In the genomic region with DNA sequence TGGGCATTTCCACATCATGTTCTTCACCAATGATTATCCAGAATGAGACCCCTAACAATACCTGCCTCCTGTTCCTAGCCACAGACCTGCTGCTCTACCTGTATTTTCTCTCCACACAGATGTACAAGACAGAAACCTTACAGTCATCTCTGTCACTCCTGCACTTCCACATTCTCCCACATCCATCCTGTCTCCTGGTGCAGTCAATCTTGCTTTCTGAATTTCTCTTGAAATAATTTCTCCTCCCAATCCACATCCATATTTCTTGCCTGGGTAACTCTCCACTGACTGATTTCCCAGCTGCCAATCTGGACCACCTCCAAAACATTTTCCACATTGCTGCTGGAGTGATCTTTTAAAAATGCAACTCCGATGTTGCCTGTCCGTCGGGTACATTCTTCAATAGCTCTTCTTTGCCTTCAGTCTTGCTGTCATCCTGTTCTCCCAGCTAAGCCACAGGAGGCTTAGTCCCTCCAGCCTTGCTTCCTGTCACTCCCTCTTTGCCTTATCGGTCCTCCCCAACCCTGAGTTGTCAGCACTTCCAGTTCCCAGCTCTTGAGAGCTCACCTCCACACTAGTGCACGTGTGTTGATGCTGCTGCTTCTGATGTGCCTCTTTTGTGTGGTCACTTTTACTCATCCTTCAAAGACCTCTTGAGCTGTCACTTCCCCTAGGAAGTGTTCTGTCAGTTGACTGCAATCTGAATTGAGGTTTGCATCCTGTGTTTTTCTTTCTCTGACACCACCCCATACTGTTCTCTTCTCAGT, we compare ENCODE assay signal across 8 cellular contexts. TPM values are rescaled to one million over a fixed set of nuclear protein-coding genes. Genes with fewer than 3 reads are reported as not detected.
DNase-seq lines count a peak whose midpoint lies in the region; ATAC-seq, FAIRE-seq and TF ChIP-seq lines count a peak whose summit lies in the region.

No MANE protein-coding gene starts in this region.

- TF ChIP-seq POLR2A in endothelial cell of umbilical vein (IDR thresholded peaks at IDR 0.05; ENCODE audit: low read depth, low read length), result no peak

- ATAC-seq in Right ventricle myocardium superior (ENCODE audit: poor library complexity) (peak; percentile 71), HG02938 (IDR thresholded peaks at IDR 0.05; ENCODE audit: unreplicated experiment) (peak; percentile 50)

- H3K4me3 ChIP-seq in endothelial cell of umbilical vein (replicated peaks in 1 of 3; ENCODE audit: insufficient read depth in 1 of 3, low read depth in 1 of 3, low read length in 3 of 3) (no peak overlapping the region), stomach smooth muscle (ENCODE audit: low read length in 2 of 2) (peak overlapping the region; percentile 3 to 15)

- H3K36me3 ChIP-seq in endothelial cell of umbilical vein (ENCODE audit: control insufficient read depth in 2 of 2, extremely low read depth in 1 of 2, insufficient read depth in 2 of 2, low read length in 2 of 2), result no peaks in the 10 kb centered on the region
- no peaks in the 10 kb centered on the region for H3K36me3 ChIP-seq in stomach smooth muscle (ENCODE audit: control insufficient read depth in 2 of 2, insufficient read depth in 2 of 2, low read length in 2 of 2)

- H3K4me1 ChIP-seq in endothelial cell of umbilical vein (ENCODE audit: control insufficient read depth, extremely low read depth, insufficient read depth, low read length) (peaks cover 31% of the 10 kb centered on the region), stomach smooth muscle (ENCODE audit: control insufficient read depth, insufficient read depth, low read length) (peaks cover 3% of the 10 kb centered on the region)

- peak; percentile 42 for FAIRE-seq in endothelial cell of umbilical vein (lab: Jason Lieb, UNC)

- BruUV-seq in endothelial cell of umbilical vein (replicated peaks; lab: Mats Ljungman, UMichigan), result no TSS peak

- H3K9me3 ChIP-seq in endothelial cell of umbilical vein (replicated peaks; ENCODE audit: control insufficient read depth, insufficient read depth, low read length), result no peaks in the 10 kb centered on the region
- no peaks in the 10 kb centered on the region for H3K9me3 ChIP-seq in stomach smooth muscle (ENCODE audit: control insufficient read depth in 2 of 2, low read length in 2 of 2)

- H3K79me2 ChIP-seq in endothelial cell of umbilical vein (ENCODE audit: control insufficient read depth, insufficient read depth, low read length), result peaks cover 100% of the 10 kb centered on the region

- H3K27me3 ChIP-seq in endothelial cell of umbilical vein (ENCODE audit: control insufficient read depth in 2 of 2, insufficient read depth in 2 of 2, low read length in 2 of 2) (no peaks in the 10 kb centered on the region), stomach smooth muscle (ENCODE audit: control insufficient read depth in 1 of 2, insufficient read depth in 2 of 2, low read length in 2 of 2) (no peaks in the 10 kb centered on the region)

- CTCF ChIA-PET in endothelial cell of umbilical vein (lab: Charles Lee), result interaction anchor here (1.0 to 1.9 kb wide), 6 partner anchors 13 to 61 kb away, joined by 3 to 5 read pairs (median 4); no protein-coding TSS in a partner anchor

- intact Hi-C loops in Right ventricle myocardium superior (cut with DNase I), result no loop called here
- intact Hi-C loops in cardiac septum (cut with DNase I), result no loop called here
- intact Hi-C loops in endothelial cell of umbilical vein (cut with micrococcal nuclease), result no loop called here

- POLR2A ChIA-PET in endothelial cell of umbilical vein (lab: Charles Lee), result no interaction called here

- DNase-seq in Right ventricle myocardium superior (no peak), cardiac septum (ENCODE audit: low spot score) (no peak), NOMO-1 treated with DMSO at 0.1 percent for 48 hours (lab: John Stamatoyannopoulos, UW; ENCODE audit: unreplicated experiment) (peak; percentile 28), endothelial cell of umbilical vein (ENCODE audit: low read depth, low spot score) (peak; percentile 35), NCI-H2196 treated with DMSO at 0.1 percent for 48 hours (lab: John Stamatoyannopoulos, UW; ENCODE audit: unreplicated experiment) (no peak)
- DNase-seq in stimulated activated CD4-positive, alpha-beta T cell treated with anti-CD3 and anti-CD28 coated beads, Interleukin-4, amount 100 ng/mL, for 24 hours, result no peak

- no peak overlapping the region for H2AFZ ChIP-seq in endothelial cell of umbilical vein (ENCODE audit: low read depth, low read length)

- H4K20me1 ChIP-seq in endothelial cell of umbilical vein (replicated peaks; ENCODE audit: control insufficient read depth, extremely low read depth, insufficient read depth, low read length), result peaks cover 6% of the 10 kb centered on the region

- H3K27ac ChIP-seq in endothelial cell of umbilical vein (ENCODE audit: insufficient read depth, low read depth, low read length) (no peak overlapping the region), stomach smooth muscle (ENCODE audit: low read length) (no peak overlapping the region)

- H3K4me2 ChIP-seq in endothelial cell of umbilical vein (ENCODE audit: insufficient read depth, low read length), result peak overlapping the region; percentile 24

- dilution Hi-C loops in endothelial cell of umbilical vein (cut with MboI; ENCODE audit: extremely low pct_ligation_motif_present, low sequenced_read_pairs), result no loop called here

- no peak for TF ChIP-seq CTCF in endothelial cell of umbilical vein (IDR thresholded peaks at IDR 0.05; ENCODE audit: extremely low read depth in 1 of 2, insufficient read depth in 1 of 2, low read depth in 1 of 2, low read length in 2 of 2)

- H3K9ac ChIP-seq in endothelial cell of umbilical vein (replicated peaks; ENCODE audit: extremely low read depth, insufficient read depth, low read length), result no peak overlapping the region
- no peak overlapping the region for H3K9ac ChIP-seq in stomach smooth muscle (ENCODE audit: low read length in 2 of 2)

- no peaks in the 10 kb centered on the region for H3K9me1 ChIP-seq in endothelial cell of umbilical vein (replicated peaks; ENCODE audit: control insufficient read depth, extremely low read depth, insufficient read depth, low read length)

TF ChIP-seq in endothelial cell of umbilical vein, 7 proteins besides CTCF, POLR2A, EP300 and RAD21:
- TF ChIP-seq EZH2 (IDR thresholded peaks at IDR 0.05; ENCODE audit: borderline replicate concordance, low read depth, low read length, severe bottlenecking), result no peak
- no peak for TF ChIP-seq FOS (IDR thresholded peaks at IDR 0.05; ENCODE audit: borderline replicate concordance, insufficient read depth, low read length)

RNA-seq across cellular contexts. Expression of a gene that starts 15.1 kb away (rescaled TPM):
- total RNA-seq in Right ventricle myocardium superior (6.2 TPM), cardiac septum (32.0 TPM), endothelial cell of umbilical vein (62.3 and 68.4 TPM in 2 replicates)
- 74.7 and 84.7 TPM in 2 replicates for polyA plus RNA-seq in endothelial cell of umbilical vein
- polyA plus RNA-seq in endothelial cell of umbilical vein (2011; cell fraction: cytosol; rRNA removed), result 82.8 and 96.1 TPM in 2 replicates
- polyA plus RNA-seq in endothelial cell of umbilical vein (2011; cell fraction: nucleus; rRNA removed), result 63.9 and 73.7 TPM in 2 replicates
- polyA plus RNA-seq in endothelial cell of umbilical vein (2012), result 55.9 and 60.3 TPM in 2 replicates
- polyA minus RNA-seq in endothelial cell of umbilical vein, result 80.5 and 96.6 TPM in 2 replicates
- 100.0 TPM for polyA minus RNA-seq in endothelial cell of umbilical vein (2011; cell fraction: cytosol; rRNA and poly(A)+ RNA removed)
- 40.4 and 53.0 TPM in 2 replicates for polyA minus RNA-seq in endothelial cell of umbilical vein (2011; cell fraction: nucleus; rRNA and poly(A)+ RNA removed)

Comparison
In these comparisons a context has a peak if more than half of its experiments do, and no peak if none do; other contexts are left out.
1. DNase-seq: peak in NOMO-1 treated with DMSO at 0.1 percent for 48 hours (single experiment) and endothelial cell of umbilical vein (single experiment); none in Right ventricle myocardium superior (single experiment), cardiac septum (single experiment), NCI-H2196 treated with DMSO at 0.1 percent for 48 hours (single experiment) and stimulated activated CD4-positive, alpha-beta T cell treated with anti-CD3 and anti-CD28 coated beads, Interleukin-4, amount 100 ng/mL, for 24 hours (single experiment).
2. H3K4me3 ChIP-seq: peak in stomach smooth muscle (2 of 2); none in endothelial cell of umbilical vein (0 of 3).